Comparison of ENCODE assay signal across 8 cellular contexts in the genomic region with DNA sequence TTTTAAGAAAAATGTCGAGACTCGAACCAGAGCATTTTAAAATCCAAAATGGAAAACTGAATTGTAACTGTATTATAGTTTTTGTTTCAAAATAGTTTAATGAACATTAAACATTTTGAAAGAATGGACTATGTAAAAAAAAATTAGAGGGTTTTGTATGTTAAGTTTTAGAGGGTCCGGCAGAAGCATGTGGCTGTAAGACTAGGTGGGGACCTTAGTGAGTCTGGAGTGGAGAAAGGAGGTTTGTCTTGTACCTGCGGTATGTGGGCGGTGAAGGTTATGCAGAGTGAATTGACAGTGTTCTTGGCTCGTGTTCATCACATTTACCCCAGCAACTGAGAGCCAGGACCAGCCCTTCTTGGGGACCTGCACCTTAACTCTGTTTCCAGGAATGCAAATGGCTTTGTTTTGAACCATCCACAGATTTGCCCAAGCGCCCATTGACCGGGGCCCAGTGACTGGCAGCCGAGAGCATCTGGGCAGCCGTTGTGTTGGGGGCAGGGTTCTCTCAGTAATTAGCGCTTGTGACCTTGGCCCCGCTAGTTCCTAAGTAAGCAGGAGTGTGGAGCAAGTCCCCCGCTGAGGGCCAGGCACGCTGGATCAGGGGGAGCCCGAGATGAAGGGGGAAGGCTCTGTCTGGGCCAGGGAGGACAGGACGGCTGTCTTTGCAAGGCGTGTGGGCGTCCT. TPM values are rescaled to one million over a fixed set of nuclear protein-coding genes. Genes with fewer than 3 reads are reported as not detected.
DNase-seq lines count a peak whose midpoint lies in the region; ATAC-seq and TF ChIP-seq lines count a peak whose summit lies in the region.

No MANE protein-coding gene starts in this region.

- peaks cover 6% of the 10 kb centered on the region for H3K9me1 ChIP-seq in IMR-90 (ENCODE audit: insufficient read depth, low read length)

- ATAC-seq in IMR-90 (ENCODE audit: low read depth) (no peak), gastrocnemius medialis (no peak)

- 41 to 80% methylated on average over 1 to 8 of the region's 18 CpGs for WGBS in IMR-90 (ENCODE audit: extremely low coverage in 2 of 2, insufficient read length in 1 of 2), 2 experiments

- H3K9me3 ChIP-seq in IMR-90 (ENCODE audit: control insufficient read depth, insufficient read depth, low read length) (peaks cover 3% of the 10 kb centered on the region), gastrocnemius medialis (no peaks in the 10 kb centered on the region)

- H4K8ac ChIP-seq in IMR-90 (ENCODE audit: low read depth in 2 of 2, low read length in 2 of 2) = peak overlapping the region; percentile 79 to 93

- peak overlapping the region; percentile 58 for H4K5ac ChIP-seq in IMR-90 (ENCODE audit: low read depth, low read length)

- POLR2A ChIA-PET in IMR-90 (lab: Charles Lee; ENCODE audit: unreplicated experiment) = interaction anchor here (1.2 to 2.3 kb wide), 3 partner anchors 45 to 120 kb away, joined by 3 to 8 read pairs (median 6); no protein-coding TSS in a partner anchor

- H3K4me1 Mint-ChIP-seq in activated naive CD4-positive, alpha-beta T cell treated with anti-CD3 and anti-CD28 coated beads, Interleukin-2, amount 50 U/mL, for 24 hours = peaks cover 33% of the 10 kb centered on the region

- CTCF ChIA-PET in IMR-90 (lab: Yijun Ruan, JAX) = no interaction called here

- H2AFZ ChIP-seq in ACC112 (ENCODE audit: low read length, unreplicated experiment) = no peak overlapping the region
- H2AFZ ChIP-seq in IMR-90 (replicated peaks; ENCODE audit: low read length, poor library complexity) = peak overlapping the region; percentile 60

- peaks cover 25% of the 10 kb centered on the region for H4K20me1 ChIP-seq in IMR-90 (ENCODE audit: insufficient read depth, low read length)

- H3K4me2 ChIP-seq in IMR-90 (ENCODE audit: low read depth, low read length) = peak overlapping the region; percentile 98

- no peaks in the 10 kb centered on the region for H3K27me3 Mint-ChIP-seq in activated naive CD4-positive, alpha-beta T cell treated with anti-CD3 and anti-CD28 coated beads, Interleukin-2, amount 50 U/mL, for 24 hours

- H3K79me2 ChIP-seq in ACC112 (ENCODE audit: control insufficient read depth, insufficient read depth, low read length, unreplicated experiment) = peaks cover 40% of the 10 kb centered on the region

- no peak; the same call in 1 of the 2 replicates for TF ChIP-seq RAD21 in IMR-90 (IDR thresholded peaks at IDR 0.05; ENCODE audit: low read length)

- peak overlapping the region; percentile 80 for H2AK9ac ChIP-seq in IMR-90 (replicated peaks; ENCODE audit: low read depth, low read length, poor library complexity)

- H3K36me3 Mint-ChIP-seq in activated naive CD4-positive, alpha-beta T cell treated with anti-CD3 and anti-CD28 coated beads, Interleukin-2, amount 50 U/mL, for 24 hours = peaks cover 35% of the 10 kb centered on the region

- peak overlapping the region; percentile 93 for H3K23ac ChIP-seq in IMR-90 (ENCODE audit: low read depth, low read length)

- peaks cover 28% of the 10 kb centered on the region for H3K36me3 ChIP-seq in ACC112 (ENCODE audit: insufficient read depth, low read length)
- peaks cover 12% of the 10 kb centered on the region for H3K36me3 ChIP-seq in IMR-90 (ENCODE audit: control insufficient read depth, insufficient read depth, low read length)
- H3K36me3 ChIP-seq in gastrocnemius medialis = peaks cover 0 to 9% of the 10 kb centered on the region in 2 donors

- H4K91ac ChIP-seq in IMR-90 (ENCODE audit: insufficient read depth, low read depth, low read length) = peak overlapping the region; percentile 89

- H3K27me3 ChIP-seq in ACC112 (ENCODE audit: insufficient read depth, low read length) = no peaks in the 10 kb centered on the region
- no peaks in the 10 kb centered on the region for H3K27me3 ChIP-seq in IMR-90 (ENCODE audit: control insufficient read depth, insufficient read depth, low read length)
- no peaks in the 10 kb centered on the region for H3K27me3 ChIP-seq in gastrocnemius medialis

- H3K9me3 Mint-ChIP-seq in activated naive CD4-positive, alpha-beta T cell treated with anti-CD3 and anti-CD28 coated beads, Interleukin-2, amount 50 U/mL, for 24 hours = no peaks in the 10 kb centered on the region

- H3K4me1 ChIP-seq in ACC112 (ENCODE audit: control insufficient read depth, insufficient read depth, low read length, unreplicated experiment) = peaks cover 16% of the 10 kb centered on the region
- H3K4me1 ChIP-seq in IMR-90 (ENCODE audit: control insufficient read depth, insufficient read depth, low read length) = peaks cover 9% of the 10 kb centered on the region
- peaks cover 0 to 7% of the 10 kb centered on the region in 2 donors for H3K4me1 ChIP-seq in gastrocnemius medialis

- intact Hi-C loops in IMR-90 (cut with micrococcal nuclease) = loop anchor here (5.0 to 10.0 kb wide), 2 partner anchors 101 to 248 kb away; no protein-coding TSS in a partner anchor
- intact Hi-C loops in gastrocnemius medialis (cut with DNase I; ENCODE audit: low total_unique reads) = loop anchor here (10.0 kb wide), 1 partner anchor 458 kb away; no protein-coding TSS in a partner anchor

- BruUV-seq in IMR-90 (replicated peaks; lab: Mats Ljungman, UMichigan) = no TSS peak

- H3K56ac ChIP-seq in IMR-90 (ENCODE audit: extremely low read depth, insufficient read depth, low read length) = peak overlapping the region; percentile 54; the same call in 1 of the 2 replicates

- peak overlapping the region; percentile 92 for H2BK20ac ChIP-seq in IMR-90 (ENCODE audit: low read depth, low read length)

- H3K27ac ChIP-seq in ACC112 (ENCODE audit: low read depth, low read length) (peak overlapping the region; percentile 97), IMR-90 (ENCODE audit: insufficient read depth, low read length) (peak overlapping the region; percentile 28), gastrocnemius medialis (peak overlapping the region; percentile 97 to 100 (median 100))

- H3K14ac ChIP-seq in IMR-90 (replicated peaks; ENCODE audit: low read depth, low read length) = peak overlapping the region; percentile 83

- H2BK15ac ChIP-seq in IMR-90 (ENCODE audit: low read depth, low read length) = peak overlapping the region; percentile 93; the same call in 2 of the 3 replicates

- in situ Hi-C loops in IMR-90 (cut with MboI; ENCODE audit: low sequenced_read_pairs) (loop anchor here (10.0 kb wide), 1 partner anchor 988 kb away; no protein-coding TSS in a partner anchor), gastrocnemius medialis (cut with MboI; ENCODE audit: low sequenced_read_pairs in 4 of 4) (loop anchor here in 2 of 4 donors (25.0 kb wide), 2 partner anchors 324 to 976 kb away; no protein-coding TSS in a partner anchor)

- TF ChIP-seq POLR2A in IMR-90 (IDR thresholded peaks at IDR 0.05; ENCODE audit: low read depth, low read length) = peak; percentile 88
- peak in 1 of 2 donors; percentile 9 for TF ChIP-seq POLR2A in gastrocnemius medialis (IDR thresholded peaks at IDR 0.05)

- DNase-seq in IMR-90 (peak; percentile 42), gastrocnemius medialis (no peak), T1000 (lab: John Stamatoyannopoulos, UW) (no peak), DMS79 (lab: John Stamatoyannopoulos, UW) (no peak), HuH-7 (ENCODE audit: low spot score) (no peak)

- H3K4ac ChIP-seq in IMR-90 (ENCODE audit: low read depth, low read length) = peak overlapping the region; percentile 89

- H3K18ac ChIP-seq in IMR-90 (ENCODE audit: low read depth, low read length) = peak overlapping the region; percentile 32

- H2BK5ac ChIP-seq in IMR-90 (ENCODE audit: low read depth, low read length, poor library complexity, severe bottlenecking) = peak overlapping the region; percentile 97

- peak overlapping the region; percentile 91 for H3K4me3 Mint-ChIP-seq in activated naive CD4-positive, alpha-beta T cell treated with anti-CD3 and anti-CD28 coated beads, Interleukin-2, amount 50 U/mL, for 24 hours

- peak overlapping the region; percentile 93 for H2BK120ac ChIP-seq in IMR-90 (ENCODE audit: low read depth, low read length)

- peak overlapping the region; percentile 82 for H3K4me3 ChIP-seq in ACC112 (ENCODE audit: low read depth, low read length)
- no peak overlapping the region for H3K4me3 ChIP-seq in IMR-90 (ENCODE audit: insufficient read depth, low read depth, low read length)
- peak overlapping the region; percentile 60 for H3K4me3 ChIP-seq in iPS-11a (ENCODE audit: low read depth, low read length)
- H3K4me3 ChIP-seq in gastrocnemius medialis = peak overlapping the region in 3 of 4 donors; percentile 76 to 78 (median 78)

- peaks cover 3 to 10% of the 10 kb centered on the region in 2 experiments; a peak in 3 of 4 replicates for H3K79me1 ChIP-seq in IMR-90 (ENCODE audit: low read depth in 1 of 2, low read length in 2 of 2)

- H2AK5ac ChIP-seq in IMR-90 (ENCODE audit: low read depth, low read length) = peak overlapping the region; percentile 100

- no peak for TF ChIP-seq CTCF in IMR-90 (conservative IDR thresholded peaks at IDR 0.05; ENCODE audit: low read depth, low read length)
- TF ChIP-seq CTCF in gastrocnemius medialis (IDR thresholded peaks at IDR 0.05 in 4 of 5, conservative IDR thresholded peaks at IDR 0.05 in 1 of 5) = no peak

- H3K27ac Mint-ChIP-seq in activated naive CD4-positive, alpha-beta T cell treated with anti-CD3 and anti-CD28 coated beads, Interleukin-2, amount 50 U/mL, for 24 hours = peak overlapping the region; percentile 99

- dilution Hi-C loops in IMR-90 (cut with HindIII; ENCODE audit: low sequenced_read_pairs, unreplicated experiment) = no loop called here

- peak overlapping the region; percentile 34; the same call in 1 of the 2 replicates for H3K9ac ChIP-seq in IMR-90 (ENCODE audit: low read depth, low read length)

TF ChIP-seq in IMR-90, 13 proteins besides CTCF, POLR2A, EP300 and RAD21:
- TF ChIP-seq SMC3 (IDR thresholded peaks at IDR 0.05; ENCODE audit: low read depth, low read length) = peak; percentile 3; the same call in 1 of the 2 replicates
- no peak for TF ChIP-seq NFE2L2 (IDR thresholded peaks at IDR 0.05; ENCODE audit: low read depth, low read length)
- TF ChIP-seq MXI1 (IDR thresholded peaks at IDR 0.05; ENCODE audit: borderline replicate concordance, low read depth, low read length) = no peak
- no peak for TF ChIP-seq BHLHE40 (IDR thresholded peaks at IDR 0.05; ENCODE audit: low read depth, low read length)

RNA-seq across cellular contexts. Expression of gene KLF6, which starts 1.4 kb away (rescaled TPM):
- 69.0 and 98.6 TPM in 2 replicates for total RNA-seq in IMR-90 (2012; rRNA removed)
- 123 and 175 TPM in 2 replicates for polyA plus RNA-seq in IMR-90 (2012; rRNA removed)
- polyA plus RNA-seq in IMR-90 (2012; cell fraction: cytosol; rRNA removed) = 70.4 and 114 TPM in 2 replicates
- polyA plus RNA-seq in IMR-90 (2012; cell fraction: nucleus; rRNA removed; ENCODE audit: low replicate concordance) = 720 and 827 TPM in 2 replicates
- total RNA-seq in gastrocnemius medialis = 10 to 100 TPM; 23.3 to 84.7 (median 49.8) TPM

Comparison
In these comparisons a context has a peak if more than half of its experiments do, and no peak if none do; other contexts are left out.
1. H3K27ac ChIP-seq: peak in every context shown above with its lines; median percentile 100 in gastrocnemius medialis; 97 in ACC112; 28 in IMR-90.